In genomic region chr18:78171954-78172353, GRCh38 we compare ENCODE assay signal across 34 cellular contexts.
"Had no signal": no experiment of that assay in that cellular context is flagged by ENCODE, and none has a peak within 500 bp of the region (broad histone marks: within the 10 kb centered on the region; RNA-seq: fewer than 3 reads in every experiment).

No MANE protein-coding gene starts in this region.

- FAIRE-seq: astrocyte, bronchial epithelial cell had no signal

- H3K36me3 ChIP-seq: adrenal gland, ascending aorta, brain microvascular endothelial cell, breast epithelium, cardiac muscle cell had no signal

- H3K4me3 ChIP-seq: adrenal gland, ascending aorta, body of pancreas, breast epithelium, cardiac muscle cell had no signal

- H3K4me1 ChIP-seq: adrenal gland, ascending aorta, body of pancreas, breast epithelium had no signal

- H3K27me3 ChIP-seq: adrenal gland, ascending aorta, body of pancreas, brain microvascular endothelial cell, breast epithelium, cardiac muscle cell had no signal

- H3K9me3 ChIP-seq: adrenal gland, ascending aorta, body of pancreas, breast epithelium had no signal

- DNase-seq: activated effector memory CD4-positive, alpha-beta T cell treated with anti-CD3 and anti-CD28 coated beads, Interleukin-2, amount 50 U/mL, for 16 hours; activated effector memory CD4-positive, alpha-beta T cell treated with Interleukin-2 at 50 U/mL for 16 hours; activated gamma-delta T cell; activated gamma-delta T cell treated with Interleukin-2 at 50 U/mL for 16 hours; activated naive CD4-positive, alpha-beta T cell; activated naive CD4-positive, alpha-beta T cell treated with anti-CD3 and anti-CD28 coated beads for 36 hours; activated naive CD4-positive, alpha-beta T cell treated with anti-CD3 and anti-CD28 coated beads, Interleukin-2, amount 10 ng/mL, durations not matched to agents 7 days and 5 days; activated naive CD4-positive, alpha-beta T cell treated with anti-CD3 and anti-CD28 coated beads, Interleukin-2, amount 50 U/mL, for 16 hours; activated naive CD4-positive, alpha-beta T cell treated with Interleukin-2 at 50 U/mL for 16 hours; activated naive CD8-positive, alpha-beta T cell treated with anti-CD3 and anti-CD28 coated beads for 36 hours; activated naive CD8-positive, alpha-beta T cell treated with anti-CD3 and anti-CD28 coated beads, Interleukin-2, amount 10 ng/mL, durations not matched to agents 7 days and 5 days; activated naive CD8-positive, alpha-beta T cell treated with anti-CD3 and anti-CD28 coated beads, Interleukin-2, amount 50 U/mL, for 24 hours; activated T-cell treated with anti-CD3 and anti-CD28 coated beads, Interleukin-2, amount 50 U/mL, for 1 hour; activated T-cell treated with anti-CD3 and anti-CD28 coated beads, Interleukin-2, amount 50 U/mL, for 24 hours; activated T-cell treated with anti-CD3 and anti-CD28 coated beads, Interleukin-2, amount 50 U/mL, for 4 hours; activated T-cell treated with anti-CD3 and anti-CD28 coated beads, Interleukin-2, amount 50 U/mL, for 48 hours; activated T-cell treated with anti-CD3 and anti-CD28 coated beads, Interleukin-2, amount 50 U/mL, for 72 hours; adrenal gland; amniotic stem cell; amygdala; anterior cingulate cortex; aorta; body of pancreas; brain microvascular endothelial cell; caudate nucleus; central memory CD4-positive, alpha-beta T cell; cerebellar nuclear complex had no signal

- H3K27ac ChIP-seq: adrenal gland, ascending aorta, body of pancreas, brain microvascular endothelial cell, breast epithelium, cardiac muscle cell had no signal

- ATAC-seq: activated naive CD4-positive, alpha-beta T cell treated with anti-CD3 and anti-CD28 coated beads, Interleukin-2, amount 50 U/mL, for 72 hours; activated naive CD8-positive, alpha-beta T cell treated with anti-CD3 and anti-CD28 coated beads, Interleukin-2, amount 50 U/mL, for 24 hours; activated T-cell treated with anti-CD3 and anti-CD28 coated beads, Interleukin-2, amount 50 U/mL, for 4 hours; activated T-cell treated with anti-CD3 and anti-CD28 coated beads, Interleukin-2, amount 50 U/mL, for 72 hours; activated T-helper 17 cell treated with anti-CD3 and anti-CD28 coated beads, Interleukin-2, amount 50 U/mL, for 72 hours; body of pancreas had no signal
